Comparison of ENCODE assay signal across 16 cellular contexts in genomic region chr21:29033871-29034270, GRCh38. TPM values are rescaled to one million over a fixed set of nuclear protein-coding genes. Genes with fewer than 3 reads are reported as not detected.
DNase-seq lines count a peak whose midpoint lies in the region; ATAC-seq and TF ChIP-seq lines count a peak whose summit lies in the region.
"Had no signal": no experiment of that assay in that cellular context is flagged by ENCODE, and none has a peak within 500 bp of the region (broad histone marks: within the 10 kb centered on the region; RNA-seq: fewer than 3 reads in every experiment).

No MANE protein-coding gene starts in this region.

- DNase-seq in activated T-cell treated with anti-CD3 and anti-CD28 coated beads, Interleukin-2, amount 50 U/mL, for 72 hours: no peak
- no peak for DNase-seq in activated T-cell treated with anti-CD3 and anti-CD28 coated beads for 4 hours
- DNase-seq in T-helper 17 cell: no peak
- no peak for DNase-seq in mesothelial cell of epicardium (ENCODE audit: low spot score in 2 of 2, unreplicated experiment in 2 of 2)
- no peak for DNase-seq in stimulated activated naive CD8-positive, alpha-beta T cell treated with anti-CD3 and anti-CD28 coated beads, Interleukin-15, amount 100 ng/mL, for 72 hours
- no peak for DNase-seq in stimulated activated naive B cell treated with anti-CD40 and anti-IgM and Interleukin-4, amounts not matched to agents 10 μg/mL and 1 μg/mL and 100 μg/mL, for 72 hours
- DNase-seq in upper lobe of left lung: no peak
- DNase-seq: COR-L47, DMS153, EL, GOT3, Karpas-422, NCI-H187 treated with DMSO at 0.1 percent for 48 hours, NCI-H446 had no signal

- no peaks in the 10 kb centered on the region for H3K27me3 Mint-ChIP-seq in activated T-cell treated with anti-CD3 and anti-CD28 coated beads, Interleukin-2, amount 50 U/mL, for 72 hours (ENCODE audit: low read depth)
- H3K27me3 Mint-ChIP-seq in T-helper 17 cell (no peaks in the 10 kb centered on the region), mesothelial cell of epicardium (ENCODE audit: low read depth) (no peaks in the 10 kb centered on the region)
- no peaks in the 10 kb centered on the region for H3K27me3 Mint-ChIP-seq in stimulated activated naive CD8-positive, alpha-beta T cell treated with anti-CD3 and anti-CD28 coated beads, Interleukin-15, amount 100 ng/mL, for 72 hours
- no peaks in the 10 kb centered on the region for H3K27me3 Mint-ChIP-seq in stimulated activated naive B cell treated with anti-CD40 and anti-IgM and Interleukin-4, amounts not matched to agents 10 μg/mL and 1 μg/mL and 100 μg/mL, for 72 hours

- peaks cover 26% of the 10 kb centered on the region for H3K4me1 Mint-ChIP-seq in activated T-cell treated with anti-CD3 and anti-CD28 coated beads, Interleukin-2, amount 50 U/mL, for 72 hours (ENCODE audit: low read depth)
- H3K4me1 Mint-ChIP-seq in T-helper 17 cell (peaks cover 14% of the 10 kb centered on the region), mesothelial cell of epicardium (peaks cover 13% of the 10 kb centered on the region)
- peaks cover 6% of the 10 kb centered on the region for H3K4me1 Mint-ChIP-seq in stimulated activated naive CD8-positive, alpha-beta T cell treated with anti-CD3 and anti-CD28 coated beads, Interleukin-15, amount 100 ng/mL, for 72 hours
- peaks cover 14 to 32% of the 10 kb centered on the region in 2 donors for H3K4me1 Mint-ChIP-seq in stimulated activated naive B cell treated with anti-CD40 and anti-IgM and Interleukin-4, amounts not matched to agents 10 μg/mL and 1 μg/mL and 100 μg/mL, for 72 hours

- TF ChIP-seq EP300 in upper lobe of left lung (IDR thresholded peaks at IDR 0.05): no peak

- no peak for TF ChIP-seq CTCF in mesothelial cell of epicardium (IDR thresholded peaks at IDR 0.05; ENCODE audit: unreplicated experiment)
- TF ChIP-seq CTCF in upper lobe of left lung (IDR thresholded peaks at IDR 0.05): no peak

- H3K9me3 ChIP-seq in T-helper 17 cell (ENCODE audit: control insufficient read depth, low read length, poor library complexity, severe bottlenecking): no peaks in the 10 kb centered on the region
- no peaks in the 10 kb centered on the region for H3K9me3 ChIP-seq in upper lobe of left lung

- H3K4me1 ChIP-seq in upper lobe of left lung: no peaks in the 10 kb centered on the region

- H3K27me3 ChIP-seq in upper lobe of left lung: no peaks in the 10 kb centered on the region

- no peaks in the 10 kb centered on the region for H3K9me3 Mint-ChIP-seq in activated T-cell treated with anti-CD3 and anti-CD28 coated beads, Interleukin-2, amount 50 U/mL, for 72 hours
- H3K9me3 Mint-ChIP-seq in mesothelial cell of epicardium: no peaks in the 10 kb centered on the region
- H3K9me3 Mint-ChIP-seq in stimulated activated naive CD8-positive, alpha-beta T cell treated with anti-CD3 and anti-CD28 coated beads, Interleukin-15, amount 100 ng/mL, for 72 hours: no peaks in the 10 kb centered on the region
- no peaks in the 10 kb centered on the region for H3K9me3 Mint-ChIP-seq in stimulated activated naive B cell treated with anti-CD40 and anti-IgM and Interleukin-4, amounts not matched to agents 10 μg/mL and 1 μg/mL and 100 μg/mL, for 72 hours

- no peak overlapping the region for H3K4me3 ChIP-seq in upper lobe of left lung

- H3K36me3 Mint-ChIP-seq in activated T-cell treated with anti-CD3 and anti-CD28 coated beads, Interleukin-2, amount 50 U/mL, for 72 hours (ENCODE audit: insufficient read depth in 2 of 2): peaks cover 10 to 28% of the 10 kb centered on the region in 2 donors
- H3K36me3 Mint-ChIP-seq in T-helper 17 cell (ENCODE audit: low read depth) (peaks cover 5% of the 10 kb centered on the region), mesothelial cell of epicardium (peaks cover 33% of the 10 kb centered on the region)
- peaks cover 26 to 47% of the 10 kb centered on the region in 2 donors for H3K36me3 Mint-ChIP-seq in stimulated activated naive B cell treated with anti-CD40 and anti-IgM and Interleukin-4, amounts not matched to agents 10 μg/mL and 1 μg/mL and 100 μg/mL, for 72 hours

- peaks cover 12 to 93% (median 51%) of the 10 kb centered on the region in 4 donors for H3K36me3 ChIP-seq in upper lobe of left lung

- peak overlapping the region; percentile 11 for H3K27ac Mint-ChIP-seq in activated T-cell treated with anti-CD3 and anti-CD28 coated beads, Interleukin-2, amount 50 U/mL, for 72 hours
- H3K27ac Mint-ChIP-seq in T-helper 17 cell (peak overlapping the region; percentile 78), mesothelial cell of epicardium (peak overlapping the region; percentile 48)
- peak overlapping the region; percentile 1 to 36 for H3K27ac Mint-ChIP-seq in stimulated activated naive CD8-positive, alpha-beta T cell treated with anti-CD3 and anti-CD28 coated beads, Interleukin-15, amount 100 ng/mL, for 72 hours
- H3K27ac Mint-ChIP-seq in stimulated activated naive B cell treated with anti-CD40 and anti-IgM and Interleukin-4, amounts not matched to agents 10 μg/mL and 1 μg/mL and 100 μg/mL, for 72 hours: no peak overlapping the region

- TF ChIP-seq POLR2A in upper lobe of left lung (IDR thresholded peaks at IDR 0.05): no peak

- 85 to 90% methylated on average over 3 of the region's 3 CpGs for WGBS in upper lobe of left lung, 2 donors

- no peak overlapping the region for H3K27ac ChIP-seq in upper lobe of left lung
- H3K27ac ChIP-seq: C4-2B had no signal

- no peak overlapping the region for H3K4me3 Mint-ChIP-seq in activated T-cell treated with anti-CD3 and anti-CD28 coated beads, Interleukin-2, amount 50 U/mL, for 72 hours
- peak overlapping the region; percentile 37 for H3K4me3 Mint-ChIP-seq in T-helper 17 cell
- H3K4me3 Mint-ChIP-seq in mesothelial cell of epicardium: no peak overlapping the region
- no peak overlapping the region for H3K4me3 Mint-ChIP-seq in stimulated activated naive CD8-positive, alpha-beta T cell treated with anti-CD3 and anti-CD28 coated beads, Interleukin-15, amount 100 ng/mL, for 72 hours
- no peak overlapping the region for H3K4me3 Mint-ChIP-seq in stimulated activated naive B cell treated with anti-CD40 and anti-IgM and Interleukin-4, amounts not matched to agents 10 μg/mL and 1 μg/mL and 100 μg/mL, for 72 hours

- ATAC-seq in activated T-cell treated with anti-CD3 and anti-CD28 coated beads, Interleukin-2, amount 50 U/mL, for 72 hours (replicated peaks in 1 of 2): no peak
- ATAC-seq in T-helper 17 cell (no peak), HG02852 (IDR thresholded peaks at IDR 0.05; ENCODE audit: unreplicated experiment) (no peak), upper lobe of left lung (ENCODE audit: low FRiP score in 2 of 2) (no peak)
- ATAC-seq in stimulated activated naive CD8-positive, alpha-beta T cell treated with anti-CD3 and anti-CD28 coated beads, Interleukin-15, amount 100 ng/mL, for 72 hours: no peak
- no peak for ATAC-seq in stimulated activated naive B cell treated with anti-CD40 and anti-IgM and Interleukin-4, amounts not matched to agents 10 μg/mL and 1 μg/mL and 100 μg/mL, for 72 hours (replicated peaks)

RNA-seq across cellular contexts. Expression of gene USP16, which starts 9.4 kb away (rescaled TPM):
- total RNA-seq in activated T-cell treated with anti-CD3 and anti-CD28 coated beads, Interleukin-2, amount 50 U/mL, for 72 hours: 10 to 100 TPM; 46.4 to 47.0 TPM
- total RNA-seq in T-helper 17 cell (10 to 100 TPM; 65.5 to 75.3 TPM), mesothelial cell of epicardium (30.8 to 32.0 TPM (median 31.4 TPM) in 3 replicates), upper lobe of left lung (10 to 100 TPM; 23.0 to 50.0 (median 29.3) TPM)

RNA-seq across cellular contexts. Expression of gene RWDD2B, which starts 14.7 kb away (rescaled TPM):
- 10 to 100 TPM; 17.9 to 18.5 TPM for total RNA-seq in activated T-cell treated with anti-CD3 and anti-CD28 coated beads, Interleukin-2, amount 50 U/mL, for 72 hours
- 1 to 10 TPM; 4.1 to 4.7 TPM for total RNA-seq in T-helper 17 cell
- 8.5 to 10.0 TPM (median 10.0 TPM) in 3 replicates for total RNA-seq in mesothelial cell of epicardium
- 10 to 100 TPM in 2 of 6 donors, 1 to 10 TPM in 4; 2.1 to 13.4 (median 8.6) TPM for total RNA-seq in upper lobe of left lung

RNA-seq across cellular contexts. Expression of gene CCT8, which starts 39.6 kb away (rescaled TPM):
- 100 to 1,000 TPM; 285 to 355 TPM for total RNA-seq in activated T-cell treated with anti-CD3 and anti-CD28 coated beads, Interleukin-2, amount 50 U/mL, for 72 hours
- total RNA-seq in T-helper 17 cell (100 to 1,000 TPM in 1 of 2 donors, 10 to 100 TPM in 1; 90.3 to 109 TPM), mesothelial cell of epicardium (166 to 174 TPM (median 171 TPM) in 3 replicates), upper lobe of left lung (100 to 1,000 TPM in 3 of 6 donors, 10 to 100 TPM in 3; 39.8 to 133 (median 99.0) TPM)

RNA-seq across cellular contexts. Expression of gene LTN1, which starts 41.2 kb away (rescaled TPM):
- total RNA-seq in activated T-cell treated with anti-CD3 and anti-CD28 coated beads, Interleukin-2, amount 50 U/mL, for 72 hours: 10 to 100 TPM; 25.9 to 28.2 TPM
- total RNA-seq in T-helper 17 cell (10 to 100 TPM; 24.2 to 30.0 TPM), mesothelial cell of epicardium (30.6 to 34.3 TPM (median 31.1 TPM) in 3 replicates), upper lobe of left lung (10 to 100 TPM in 5 of 6 donors, 1 to 10 TPM in 1; 7.4 to 45.6 (median 21.4) TPM)
